Comparison of ENCODE assay signal across 7 cellular contexts in genomic region chr10:99621454-99622246, GRCh38. TPM values are rescaled to one million over a fixed set of nuclear protein-coding genes. Genes with fewer than 3 reads are reported as not detected.
DNase-seq lines count a peak whose midpoint lies in the region; ATAC-seq, FAIRE-seq and TF ChIP-seq lines count a peak whose summit lies in the region.

No MANE protein-coding gene starts in this region.

- H3K9ac ChIP-seq in endothelial cell of umbilical vein (replicated peaks; ENCODE audit: extremely low read depth, insufficient read depth, low read length) = peak overlapping the region; percentile 97
- peak overlapping the region; percentile 91 for H3K9ac ChIP-seq in neural progenitor cell

- H3K27me3 Mint-ChIP-seq in GM23338 (ENCODE audit: insufficient read depth, low read depth, poor library complexity) = peaks cover 2% of the 10 kb centered on the region
- peaks cover 6% of the 10 kb centered on the region for H3K27me3 Mint-ChIP-seq in neural progenitor cell (ENCODE audit: insufficient read depth, low read depth)

- H3K79me2 ChIP-seq in GM23338 (replicated peaks; ENCODE audit: insufficient read depth) (peaks cover 30% of the 10 kb centered on the region), endothelial cell of umbilical vein (ENCODE audit: control insufficient read depth, insufficient read depth, low read length) (peaks cover 32% of the 10 kb centered on the region), neural progenitor cell (ENCODE audit: low read depth) (peaks cover 27% of the 10 kb centered on the region)

- no peak for DNase-seq in GM23338 (ENCODE audit: low spot score)
- no peak for DNase-seq in Panc1 (ENCODE audit: low read depth, low spot score)
- DNase-seq in endothelial cell of umbilical vein (ENCODE audit: low read depth, low spot score) = no peak
- no peak for DNase-seq in neural progenitor cell (ENCODE audit: low spot score)
- DNase-seq in ureter (ENCODE audit: low spot score) = no peak
- no peak for DNase-seq in ecto neural progenitor cell (ENCODE audit: low spot score)

- H3K36me3 Mint-ChIP-seq in GM23338 (ENCODE audit: low read depth) = no peaks in the 10 kb centered on the region
- H3K36me3 Mint-ChIP-seq in neural progenitor cell = no peaks in the 10 kb centered on the region

- H3K9me3 Mint-ChIP-seq in GM23338 = no peaks in the 10 kb centered on the region
- H3K9me3 Mint-ChIP-seq in neural progenitor cell = no peaks in the 10 kb centered on the region

- no peaks in the 10 kb centered on the region for H3K9me2 ChIP-seq in GM23338 (ENCODE audit: insufficient read depth)

- peak overlapping the region; percentile 92 for H3K27ac Mint-ChIP-seq in GM23338
- peak overlapping the region; percentile 97 for H3K27ac Mint-ChIP-seq in neural progenitor cell

- H3K4me1 Mint-ChIP-seq in GM23338 = peaks cover 22% of the 10 kb centered on the region
- peaks cover 20% of the 10 kb centered on the region for H3K4me1 Mint-ChIP-seq in neural progenitor cell

- peak overlapping the region; percentile 92 for H3K4me2 ChIP-seq in GM23338
- peak overlapping the region; percentile 81 for H3K4me2 ChIP-seq in endothelial cell of umbilical vein (ENCODE audit: insufficient read depth, low read length)
- peak overlapping the region; percentile 87 for H3K4me2 ChIP-seq in neural progenitor cell

- dilution Hi-C loops in endothelial cell of umbilical vein (cut with MboI; ENCODE audit: extremely low pct_ligation_motif_present, low sequenced_read_pairs) = loop anchor here (25.0 kb wide), 1 partner anchor 184 kb away; the partner anchor contains the start of gene GOT1

- H3K27me3 ChIP-seq in GM23338 (ENCODE audit: insufficient read depth) = no peaks in the 10 kb centered on the region
- no peaks in the 10 kb centered on the region for H3K27me3 ChIP-seq in Panc1 (ENCODE audit: control insufficient read depth, insufficient read depth, low read length)
- no peaks in the 10 kb centered on the region for H3K27me3 ChIP-seq in endothelial cell of umbilical vein (ENCODE audit: control insufficient read depth in 2 of 2, insufficient read depth in 2 of 2, low read length in 2 of 2)
- H3K27me3 ChIP-seq in neural progenitor cell = no peaks in the 10 kb centered on the region

- H3K4me1 ChIP-seq in GM23338 (ENCODE audit: insufficient read depth) = peaks cover 28% of the 10 kb centered on the region
- H3K4me1 ChIP-seq in Panc1 (ENCODE audit: control insufficient read depth, insufficient read depth, low read length) = peaks cover 26% of the 10 kb centered on the region
- peaks cover 21% of the 10 kb centered on the region for H3K4me1 ChIP-seq in endothelial cell of umbilical vein (ENCODE audit: control insufficient read depth, extremely low read depth, insufficient read depth, low read length)
- peaks cover 18% of the 10 kb centered on the region for H3K4me1 ChIP-seq in neural progenitor cell

- H3K9me3 ChIP-seq in Panc1 (ENCODE audit: control insufficient read depth, insufficient read depth, low read depth, low read length) (no peaks in the 10 kb centered on the region), endothelial cell of umbilical vein (replicated peaks; ENCODE audit: control insufficient read depth, insufficient read depth, low read length) (no peaks in the 10 kb centered on the region), neural progenitor cell (ENCODE audit: low read depth) (no peaks in the 10 kb centered on the region)

- peak overlapping the region; percentile 83 for H3K4me3 Mint-ChIP-seq in GM23338
- peak overlapping the region; percentile 92 for H3K4me3 Mint-ChIP-seq in neural progenitor cell

- H3K9me1 ChIP-seq in endothelial cell of umbilical vein (replicated peaks; ENCODE audit: control insufficient read depth, extremely low read depth, insufficient read depth, low read length) = no peaks in the 10 kb centered on the region

- FAIRE-seq in endothelial cell of umbilical vein (lab: Jason Lieb, UNC) = no peak

- peak overlapping the region; percentile 87 for H3K4me3 ChIP-seq in GM23338
- peak overlapping the region; percentile 57 to 68 for H3K4me3 ChIP-seq in Panc1 (ENCODE audit: low read depth in 2 of 2, low read length in 2 of 2)
- H3K4me3 ChIP-seq in endothelial cell of umbilical vein (replicated peaks in 1 of 3; ENCODE audit: insufficient read depth in 1 of 3, low read depth in 1 of 3, low read length in 3 of 3) = peak overlapping the region; percentile 31 to 57 (median 44)
- peak overlapping the region; percentile 62 for H3K4me3 ChIP-seq in neural progenitor cell

- CTCF ChIA-PET in Panc1 (lab: Charles Lee) (no interaction called here), endothelial cell of umbilical vein (lab: Charles Lee) (interaction anchor here (1.4 to 2.9 kb wide), 6 partner anchors 9 to 230 kb away, joined by 3 to 15 read pairs (median 5); partner anchors contain the start of genes CUTC and ENTPD7)

- BruUV-seq in Panc1 (replicated peaks; lab: Mats Ljungman, UMichigan) (TSS peak; percentile 94), endothelial cell of umbilical vein (replicated peaks; lab: Mats Ljungman, UMichigan) (TSS peak; percentile 80)

- peak; percentile 93 for TF ChIP-seq POLR2A in endothelial cell of umbilical vein (IDR thresholded peaks at IDR 0.05; ENCODE audit: low read depth, low read length)

- H3K27ac ChIP-seq in GM23338 (ENCODE audit: low read depth) (peak overlapping the region; percentile 96), Panc1 (ENCODE audit: low read length) (peak overlapping the region; percentile 94), endothelial cell of umbilical vein (ENCODE audit: insufficient read depth, low read depth, low read length) (peak overlapping the region; percentile 93), neural progenitor cell (peak overlapping the region; percentile 97)

- POLR2A ChIA-PET in Panc1 (lab: Charles Lee) (interaction anchor here (0.6 kb wide), 2 partner anchors 37 to 101 kb away, joined by 3 to 4 read pairs; partner anchors contain the start of gene ENTPD7), endothelial cell of umbilical vein (lab: Charles Lee) (interaction anchor here (2.4 kb wide), 1 partner anchor 38 kb away, joined by 9 read pairs; the partner anchor contains the start of gene ENTPD7)

- in situ Hi-C loops in Panc1 (cut with HindIII; ENCODE audit: low pct_unique_long_range_greater_than_20kb, low sequenced_read_pairs) = no loop called here

- intact Hi-C loops in Panc1 (cut with micrococcal nuclease; ENCODE audit: unreplicated experiment) (no loop called here), endothelial cell of umbilical vein (cut with micrococcal nuclease) (loop anchor here (1.0 to 10.0 kb wide), 3 partner anchors 10 to 223 kb away; no protein-coding TSS in a partner anchor)

- TF ChIP-seq CTCF in GM23338 (conservative IDR thresholded peaks at IDR 0.05; ENCODE audit: low read depth in 2 of 2) (no peak), Panc1 (IDR thresholded peaks at IDR 0.05) (no peak), endothelial cell of umbilical vein (IDR thresholded peaks at IDR 0.05; ENCODE audit: extremely low read depth in 1 of 2, insufficient read depth in 1 of 2, low read depth in 1 of 2, low read length in 2 of 2) (no peak), neural progenitor cell (IDR thresholded peaks at IDR 0.05) (no peak)

- ATAC-seq in GM23338 = no peak
- ATAC-seq in Panc1 = peak; percentile 5; the same call in 1 of the 2 replicates
- no peak for ATAC-seq in HG03571 (IDR thresholded peaks at IDR 0.05; ENCODE audit: unreplicated experiment)

- no peaks in the 10 kb centered on the region for H3K36me3 ChIP-seq in GM23338 (ENCODE audit: insufficient read depth)
- H3K36me3 ChIP-seq in Panc1 (ENCODE audit: control insufficient read depth, insufficient read depth, low read length) = peaks cover 8% of the 10 kb centered on the region; the same call in 1 of the 2 replicates
- H3K36me3 ChIP-seq in endothelial cell of umbilical vein (ENCODE audit: control insufficient read depth in 2 of 2, extremely low read depth in 1 of 2, insufficient read depth in 2 of 2, low read length in 2 of 2) = no peaks in the 10 kb centered on the region
- H3K36me3 ChIP-seq in neural progenitor cell = no peaks in the 10 kb centered on the region

- H2AFZ ChIP-seq in GM23338 = peak overlapping the region; percentile 86
- H2AFZ ChIP-seq in endothelial cell of umbilical vein (ENCODE audit: low read depth, low read length) = peak overlapping the region; percentile 63
- peak overlapping the region; percentile 91 for H2AFZ ChIP-seq in neural progenitor cell (replicated peaks)

- H4K20me1 ChIP-seq in GM23338 (replicated peaks; ENCODE audit: insufficient read depth) = peaks cover 3% of the 10 kb centered on the region; the same call in 1 of the 2 replicates
- H4K20me1 ChIP-seq in endothelial cell of umbilical vein (replicated peaks; ENCODE audit: control insufficient read depth, extremely low read depth, insufficient read depth, low read length) = no peaks in the 10 kb centered on the region
- peaks cover 22% of the 10 kb centered on the region for H4K20me1 ChIP-seq in neural progenitor cell (ENCODE audit: low read depth)

- H3F3A ChIP-seq in GM23338 (replicated peaks; ENCODE audit: low read depth) = 0 out of 2 replicates have a peak, but pooled peaks cover 7% of the 10 kb centered on the region
- H3F3A ChIP-seq in neural progenitor cell (ENCODE audit: low read depth) = peaks cover 23% of the 10 kb centered on the region

RNA-seq across cellular contexts. Expression of gene SLC25A28, which starts 1.4 kb away (rescaled TPM):
- 10.1 and 12.4 TPM in 2 replicates for total RNA-seq in GM23338 (2014; rRNA removed; shearing (Covaris generic))
- polyA plus RNA-seq in GM23338 (2016; fragmentation: Nextera tagmentation; extraction: Ambion mirVana) (15.5 and 16.4 TPM in 2 replicates), endothelial cell of umbilical vein (38.8 and 39.6 TPM in 2 replicates)
- total RNA-seq in Panc1 (2021; ENCODE audit: unreplicated experiment) (42.8 TPM), endothelial cell of umbilical vein (32.6 and 33.7 TPM in 2 replicates), neural progenitor cell (ENCODE audit: low replicate concordance) (12.4 and 15.3 TPM in 2 replicates), ureter (54.2 TPM)
- polyA plus RNA-seq in Panc1 (2012; ENCODE audit: insufficient read length) = 44.8 TPM
- 35.2 and 39.9 TPM in 2 replicates for polyA plus RNA-seq in endothelial cell of umbilical vein (2011; cell fraction: cytosol; rRNA removed)
- 108 and 110 TPM in 2 replicates for polyA plus RNA-seq in endothelial cell of umbilical vein (2011; cell fraction: nucleus; rRNA removed)
- 31.4 and 35.5 TPM in 2 replicates for polyA plus RNA-seq in endothelial cell of umbilical vein (2012)
- polyA minus RNA-seq in endothelial cell of umbilical vein = 34.0 and 38.3 TPM in 2 replicates
- polyA minus RNA-seq in endothelial cell of umbilical vein (2011; cell fraction: cytosol; rRNA and poly(A)+ RNA removed) = 23.8 TPM
- 27.8 and 30.2 TPM in 2 replicates for polyA minus RNA-seq in endothelial cell of umbilical vein (2011; cell fraction: nucleus; rRNA and poly(A)+ RNA removed)

RNA-seq across cellular contexts. Expression of gene ENTPD7, which starts 37.7 kb away (rescaled TPM):
- 11.8 and 12.6 TPM in 2 replicates for total RNA-seq in GM23338 (2014; rRNA removed; shearing (Covaris generic))
- polyA plus RNA-seq in GM23338 (2016; fragmentation: Nextera tagmentation; extraction: Ambion mirVana) (1.0 and 1.7 TPM in 2 replicates), endothelial cell of umbilical vein (8.8 and 10.1 TPM in 2 replicates)
- total RNA-seq in Panc1 (2021; ENCODE audit: unreplicated experiment) (15.9 TPM), endothelial cell of umbilical vein (18.5 and 20.6 TPM in 2 replicates), neural progenitor cell (ENCODE audit: low replicate concordance) (7.2 and 10.2 TPM in 2 replicates), ureter (28.0 TPM)
- 5.4 TPM for polyA plus RNA-seq in Panc1 (2012; ENCODE audit: insufficient read length)
- polyA plus RNA-seq in endothelial cell of umbilical vein (2011; cell fraction: cytosol; rRNA removed) = 7.7 and 8.0 TPM in 2 replicates
- 7.3 and 8.6 TPM in 2 replicates for polyA plus RNA-seq in endothelial cell of umbilical vein (2011; cell fraction: nucleus; rRNA removed)
- polyA plus RNA-seq in endothelial cell of umbilical vein (2012) = 9.7 and 11.6 TPM in 2 replicates
- polyA minus RNA-seq in endothelial cell of umbilical vein = 38.9 and 43.7 TPM in 2 replicates
- 12.1 TPM for polyA minus RNA-seq in endothelial cell of umbilical vein (2011; cell fraction: cytosol; rRNA and poly(A)+ RNA removed)
- polyA minus RNA-seq in endothelial cell of umbilical vein (2011; cell fraction: nucleus; rRNA and poly(A)+ RNA removed) = 17.4 and 24.7 TPM in 2 replicates
